12 cellular contexts compared by ENCODE assay signal in genomic region chr11:78227906-78228305, GRCh38. TPM values are rescaled to one million over a fixed set of nuclear protein-coding genes. Genes with fewer than 3 reads are reported as not detected.
A peak's percentile ranks its signal among the peaks of the same experiment; 100 is the strongest.
DNase-seq lines count a peak whose midpoint lies in the region; ATAC-seq and TF ChIP-seq lines count a peak whose summit lies in the region.
"Had no signal": no experiment of that assay in that cellular context is flagged by ENCODE, and none has a peak within 500 bp of the region (broad histone marks: within the 10 kb centered on the region; RNA-seq: fewer than 3 reads in every experiment).

No MANE protein-coding gene starts in this region.

- H3K9me3 ChIP-seq in lower lobe of right lung: no peaks in the 10 kb centered on the region
- H3K9me3 ChIP-seq: spleen had no signal

- no peaks in the 10 kb centered on the region for H3K27me3 Mint-ChIP-seq in activated T-cell treated with anti-CD3 and anti-CD28 coated beads, Interleukin-2, amount 50 U/mL, for 72 hours (ENCODE audit: low read depth)
- no peaks in the 10 kb centered on the region for H3K27me3 Mint-ChIP-seq in stimulated activated naive B cell treated with anti-CD40 and anti-IgM and Interleukin-4, amounts not matched to agents 10 μg/mL and 1 μg/mL and 100 μg/mL, for 72 hours
- H3K27me3 Mint-ChIP-seq: activated T-cell treated with anti-CD3 and anti-CD28 coated beads, Interleukin-2, amount 50 U/mL, for 24 hours; stimulated activated naive CD8-positive, alpha-beta T cell treated with anti-CD3 and anti-CD28 coated beads, Interleukin-15, amount 100 ng/mL, for 72 hours had no signal

- peaks cover 0 to 2% of the 10 kb centered on the region in 2 donors for H3K9me3 Mint-ChIP-seq in activated T-cell treated with anti-CD3 and anti-CD28 coated beads, Interleukin-2, amount 50 U/mL, for 72 hours
- no peaks in the 10 kb centered on the region for H3K9me3 Mint-ChIP-seq in stimulated activated naive B cell treated with anti-CD40 and anti-IgM and Interleukin-4, amounts not matched to agents 10 μg/mL and 1 μg/mL and 100 μg/mL, for 72 hours
- H3K9me3 Mint-ChIP-seq: activated T-cell treated with anti-CD3 and anti-CD28 coated beads, Interleukin-2, amount 50 U/mL, for 24 hours; stimulated activated naive CD8-positive, alpha-beta T cell treated with anti-CD3 and anti-CD28 coated beads, Interleukin-15, amount 100 ng/mL, for 72 hours had no signal

- H3K36me3 ChIP-seq in lower lobe of right lung: peaks cover 45% of the 10 kb centered on the region

- no peaks in the 10 kb centered on the region for H3K27me3 ChIP-seq in lower lobe of right lung (ENCODE audit: low read depth)
- H3K27me3 ChIP-seq: spleen had no signal

- no peak for ATAC-seq in activated T-cell treated with anti-CD3 and anti-CD28 coated beads, Interleukin-2, amount 50 U/mL, for 72 hours (replicated peaks in 1 of 2)
- ATAC-seq in GM21576 (IDR thresholded peaks at IDR 0.05; ENCODE audit: unreplicated experiment) (peak; percentile 42), lower lobe of right lung (no peak)
- peak; percentile 60 to 68 for ATAC-seq in stimulated activated naive B cell treated with anti-CD40 and anti-IgM and Interleukin-4, amounts not matched to agents 10 μg/mL and 1 μg/mL and 100 μg/mL, for 72 hours (replicated peaks)

- H3K27ac Mint-ChIP-seq in activated T-cell treated with anti-CD3 and anti-CD28 coated beads, Interleukin-2, amount 50 U/mL, for 72 hours: peak overlapping the region; percentile 88
- H3K27ac Mint-ChIP-seq in stimulated activated naive B cell treated with anti-CD40 and anti-IgM and Interleukin-4, amounts not matched to agents 10 μg/mL and 1 μg/mL and 100 μg/mL, for 72 hours: no peak overlapping the region
- H3K27ac Mint-ChIP-seq: stimulated activated naive CD8-positive, alpha-beta T cell treated with anti-CD3 and anti-CD28 coated beads, Interleukin-15, amount 100 ng/mL, for 72 hours had no signal

- TF ChIP-seq CTCF in lower lobe of right lung (IDR thresholded peaks at IDR 0.05): no peak

- intact Hi-C loops in lower lobe of right lung (cut with DNase I): no loop called here

- no peak overlapping the region for H3K27ac ChIP-seq in lower lobe of right lung

- no peak overlapping the region for H3K4me3 ChIP-seq in lower lobe of right lung
- H3K4me3 ChIP-seq: spleen had no signal

- peaks cover 75% of the 10 kb centered on the region for H3K4me1 Mint-ChIP-seq in activated T-cell treated with anti-CD3 and anti-CD28 coated beads, Interleukin-2, amount 50 U/mL, for 72 hours (ENCODE audit: low read depth)
- peaks cover 48 to 57% of the 10 kb centered on the region in 2 donors for H3K4me1 Mint-ChIP-seq in stimulated activated naive B cell treated with anti-CD40 and anti-IgM and Interleukin-4, amounts not matched to agents 10 μg/mL and 1 μg/mL and 100 μg/mL, for 72 hours

- peaks cover 10 to 21% of the 10 kb centered on the region in 2 donors for H3K36me3 Mint-ChIP-seq in activated T-cell treated with anti-CD3 and anti-CD28 coated beads, Interleukin-2, amount 50 U/mL, for 72 hours (ENCODE audit: insufficient read depth in 2 of 2)
- peaks cover 20 to 21% of the 10 kb centered on the region in 2 donors for H3K36me3 Mint-ChIP-seq in stimulated activated naive B cell treated with anti-CD40 and anti-IgM and Interleukin-4, amounts not matched to agents 10 μg/mL and 1 μg/mL and 100 μg/mL, for 72 hours

- peak overlapping the region; percentile 69 to 72 for H3K4me3 Mint-ChIP-seq in activated T-cell treated with anti-CD3 and anti-CD28 coated beads, Interleukin-2, amount 50 U/mL, for 72 hours
- peak overlapping the region in 1 of 2 donors; percentile 33 for H3K4me3 Mint-ChIP-seq in stimulated activated naive B cell treated with anti-CD40 and anti-IgM and Interleukin-4, amounts not matched to agents 10 μg/mL and 1 μg/mL and 100 μg/mL, for 72 hours
- H3K4me3 Mint-ChIP-seq: activated T-cell treated with anti-CD3 and anti-CD28 coated beads, Interleukin-2, amount 50 U/mL, for 24 hours; stimulated activated naive CD8-positive, alpha-beta T cell treated with anti-CD3 and anti-CD28 coated beads, Interleukin-15, amount 100 ng/mL, for 72 hours had no signal

- peaks cover 24% of the 10 kb centered on the region for H3K4me1 ChIP-seq in lower lobe of right lung

- DNase-seq in activated T-cell treated with anti-CD3 and anti-CD28 coated beads, Interleukin-2, amount 50 U/mL, for 72 hours: no peak
- no peak for DNase-seq in activated T-cell treated with anti-CD3 and anti-CD28 coated beads, Interleukin-2, amount 50 U/mL, for 1 hour
- DNase-seq in NOMO-1 (lab: John Stamatoyannopoulos, UW; ENCODE audit: unreplicated experiment in 2 of 2) (peak; percentile 21 to 34), NCI-H524 treated with DMSO at 0.1 percent for 48 hours (lab: John Stamatoyannopoulos, UW) (no peak), lower lobe of right lung (no peak), CD1c-positive myeloid dendritic cell (ENCODE audit: extremely low spot score) (no peak)
- DNase-seq in stimulated activated naive B cell treated with anti-CD40 and anti-IgM and Interleukin-4, amounts not matched to agents 10 μg/mL and 1 μg/mL and 100 μg/mL, for 72 hours: no peak
- DNase-seq: activated T-cell treated with anti-CD3 and anti-CD28 coated beads, Interleukin-2, amount 50 U/mL, for 24 hours; cerebellar nuclear complex; spleen; stimulated activated naive CD8-positive, alpha-beta T cell treated with anti-CD3 and anti-CD28 coated beads, Interleukin-15, amount 100 ng/mL, for 72 hours had no signal

RNA-seq across cellular contexts. Expression of gene USP35, which starts 39.2 kb away (rescaled TPM):
- total RNA-seq in activated T-cell treated with anti-CD3 and anti-CD28 coated beads, Interleukin-2, amount 50 U/mL, for 72 hours: 10 to 100 TPM; 17.3 to 18.9 TPM
- 6.8 TPM for total RNA-seq in lower lobe of right lung

RNA-seq across cellular contexts. Expression of gene KCTD21, which starts 39.5 kb away (rescaled TPM):
- 10 to 100 TPM; 22.4 to 31.8 TPM for total RNA-seq in activated T-cell treated with anti-CD3 and anti-CD28 coated beads, Interleukin-2, amount 50 U/mL, for 72 hours
- 10.4 TPM for total RNA-seq in lower lobe of right lung

Comparison
In these comparisons a context has a peak if more than half of its experiments do, and no peak if none do; other contexts are left out.
1. ATAC-seq: peak in GM21576 (single experiment) and stimulated activated naive B cell treated with anti-CD40 and anti-IgM and Interleukin-4, amounts not matched to agents 10 μg/mL and 1 μg/mL and 100 μg/mL, for 72 hours (2 of 2); none in activated T-cell treated with anti-CD3 and anti-CD28 coated beads, Interleukin-2, amount 50 U/mL, for 72 hours (0 of 2) and lower lobe of right lung (0 of 2).
2. DNase-seq: peak in NOMO-1 (2 of 2); none in activated T-cell treated with anti-CD3 and anti-CD28 coated beads, Interleukin-2, amount 50 U/mL, for 72 hours (0 of 2), activated T-cell treated with anti-CD3 and anti-CD28 coated beads, Interleukin-2, amount 50 U/mL, for 1 hour (single experiment), stimulated activated naive B cell treated with anti-CD40 and anti-IgM and Interleukin-4, amounts not matched to agents 10 μg/mL and 1 μg/mL and 100 μg/mL, for 72 hours (single experiment), NCI-H524 treated with DMSO at 0.1 percent for 48 hours (single experiment), lower lobe of right lung (single experiment) and CD1c-positive myeloid dendritic cell (single experiment).